In genomic region chr12:71141270-71141948, GRCh38 we compare ENCODE assay signal across 2 cellular contexts.
TF ChIP-seq lines count a peak whose summit lies in the region.

No MANE protein-coding gene starts in this region.

TF ChIP-seq in H1, 55 proteins besides CTCF, POLR2A, EP300 and RAD21:
- no peak for TF ChIP-seq TAF1 (IDR thresholded peaks at IDR 0.05; ENCODE audit: low read depth, low read length)
- TF ChIP-seq SP4 (IDR thresholded peaks at IDR 0.05; ENCODE audit: low read length) = no peak

TF ChIP-seq in HepG2, 621 proteins besides CTCF, POLR2A, EP300 and RAD21 (continues in another document):
- TF ChIP-seq PHF21A (CRISPR knock-in tag; IDR thresholded peaks at IDR 0.05) = no peak
- no peak for TF ChIP-seq ATF3 (CRISPR knock-in tag; IDR thresholded peaks at IDR 0.05)
- peak; percentile 52; the same call in 1 of the 2 replicates for TF ChIP-seq CEBPB (IDR thresholded peaks at IDR 0.05; ENCODE audit: borderline replicate concordance, low read depth, low read length)
- TF ChIP-seq ZMYM2 (CRISPR knock-in tag; IDR thresholded peaks at IDR 0.05) = no peak
- no peak for TF ChIP-seq PLRG1 (conservative IDR thresholded peaks at IDR 0.05)
- no peak for TF ChIP-seq ZNF460 (CRISPR knock-in tag; IDR thresholded peaks at IDR 0.05; ENCODE audit: borderline replicate concordance)
- no peak for TF ChIP-seq ZNF597 (CRISPR knock-in tag; IDR thresholded peaks at IDR 0.05)
- TF ChIP-seq SCMH1 (CRISPR knock-in tag; IDR thresholded peaks at IDR 0.05; ENCODE audit: borderline replicate concordance) = no peak
- no peak for TF ChIP-seq ZNF674 (CRISPR knock-in tag; IDR thresholded peaks at IDR 0.05; ENCODE audit: low read depth)
- no peak for TF ChIP-seq ZFP36 (IDR thresholded peaks at IDR 0.05; ENCODE audit: borderline replicate concordance, low read depth, low read length, partially characterized antibody)
- no peak for TF ChIP-seq JUND (CRISPR knock-in tag; IDR thresholded peaks at IDR 0.05)
- TF ChIP-seq MEF2D (CRISPR knock-in tag; IDR thresholded peaks at IDR 0.05) = peak; percentile 83
- TF ChIP-seq TEAD3 (CRISPR knock-in tag; optimal IDR thresholded peaks at IDR 0.05; ENCODE audit: borderline replicate concordance) = no peak
- no peak for TF ChIP-seq ZNF75D (CRISPR knock-in tag; IDR thresholded peaks at IDR 0.05; ENCODE audit: borderline replicate concordance)
- TF ChIP-seq CEBPG (CRISPR knock-in tag; IDR thresholded peaks at IDR 0.05) = peak; percentile 45
- no peak for TF ChIP-seq ATF4 (CRISPR knock-in tag; IDR thresholded peaks at IDR 0.05)
- TF ChIP-seq KDM6A (CRISPR knock-in tag; IDR thresholded peaks at IDR 0.05; ENCODE audit: low read depth) = no peak
- no peak for TF ChIP-seq MTA1 (CRISPR knock-in tag; IDR thresholded peaks at IDR 0.05; ENCODE audit: borderline replicate concordance)
- no peak for TF ChIP-seq NFKB2 (CRISPR knock-in tag; IDR thresholded peaks at IDR 0.05; ENCODE audit: borderline replicate concordance)
- no peak for TF ChIP-seq HOXA9 (CRISPR knock-in tag; IDR thresholded peaks at IDR 0.05; ENCODE audit: borderline replicate concordance)
- 0 out of 2 replicates have a peak, but pooled peaks have one; percentile 3 for TF ChIP-seq SMC3 (IDR thresholded peaks at IDR 0.05; ENCODE audit: low read length)
- no peak for TF ChIP-seq ZNF30 (CRISPR knock-in tag; IDR thresholded peaks at IDR 0.05)
- no peak for TF ChIP-seq HMGXB4 (CRISPR knock-in tag; IDR thresholded peaks at IDR 0.05; ENCODE audit: borderline replicate concordance in 1 of 2, low read depth in 1 of 2)
- no peak for TF ChIP-seq ZNF768 (CRISPR knock-in tag; IDR thresholded peaks at IDR 0.05)
- TF ChIP-seq BRF2 (CRISPR knock-in tag; IDR thresholded peaks at IDR 0.05) = no peak
- TF ChIP-seq ZBTB20 (CRISPR knock-in tag; IDR thresholded peaks at IDR 0.05; ENCODE audit: borderline replicate concordance, low read depth) = no peak
- TF ChIP-seq ZFP91 (CRISPR knock-in tag; IDR thresholded peaks at IDR 0.05; ENCODE audit: borderline replicate concordance) = no peak
- TF ChIP-seq SRF (IDR thresholded peaks at IDR 0.05; ENCODE audit: low read depth, low read length) = no peak
- no peak for TF ChIP-seq DZIP1 (CRISPR knock-in tag; IDR thresholded peaks at IDR 0.05)
- TF ChIP-seq ZNF260 (CRISPR knock-in tag; IDR thresholded peaks at IDR 0.05; ENCODE audit: borderline replicate concordance, low read depth) = no peak
- no peak for TF ChIP-seq ELF1 (CRISPR knock-in tag; IDR thresholded peaks at IDR 0.05)
- no peak for TF ChIP-seq MED1 (CRISPR knock-in tag; IDR thresholded peaks at IDR 0.05)
- TF ChIP-seq HNF4A (CRISPR knock-in tag; IDR thresholded peaks at IDR 0.05) = peak; percentile 27; the same call in 1 of the 2 replicates
- no peak for TF ChIP-seq MED8 (CRISPR knock-in tag; IDR thresholded peaks at IDR 0.05; ENCODE audit: insufficient replicate concordance)
- no peak for TF ChIP-seq ZNF274 (CRISPR knock-in tag; IDR thresholded peaks at IDR 0.05)
- TF ChIP-seq RFX1 (IDR thresholded peaks at IDR 0.05) = no peak
- TF ChIP-seq ELK4 (CRISPR knock-in tag; IDR thresholded peaks at IDR 0.05; ENCODE audit: borderline replicate concordance) = no peak
- no peak for TF ChIP-seq ETV5 (CRISPR knock-in tag; IDR thresholded peaks at IDR 0.05; ENCODE audit: borderline replicate concordance)
- TF ChIP-seq HOMEZ (CRISPR knock-in tag; IDR thresholded peaks at IDR 0.05; ENCODE audit: low read depth) = no peak
- no peak for TF ChIP-seq ZBTB10 (CRISPR knock-in tag; IDR thresholded peaks at IDR 0.05; ENCODE audit: borderline replicate concordance)
- TF ChIP-seq ZNF800 (CRISPR knock-in tag; IDR thresholded peaks at IDR 0.05) = no peak
- no peak for TF ChIP-seq SRY (CRISPR knock-in tag; IDR thresholded peaks at IDR 0.05)
